Comparison of ENCODE assay signal across 25 cellular contexts in the genomic region with DNA sequence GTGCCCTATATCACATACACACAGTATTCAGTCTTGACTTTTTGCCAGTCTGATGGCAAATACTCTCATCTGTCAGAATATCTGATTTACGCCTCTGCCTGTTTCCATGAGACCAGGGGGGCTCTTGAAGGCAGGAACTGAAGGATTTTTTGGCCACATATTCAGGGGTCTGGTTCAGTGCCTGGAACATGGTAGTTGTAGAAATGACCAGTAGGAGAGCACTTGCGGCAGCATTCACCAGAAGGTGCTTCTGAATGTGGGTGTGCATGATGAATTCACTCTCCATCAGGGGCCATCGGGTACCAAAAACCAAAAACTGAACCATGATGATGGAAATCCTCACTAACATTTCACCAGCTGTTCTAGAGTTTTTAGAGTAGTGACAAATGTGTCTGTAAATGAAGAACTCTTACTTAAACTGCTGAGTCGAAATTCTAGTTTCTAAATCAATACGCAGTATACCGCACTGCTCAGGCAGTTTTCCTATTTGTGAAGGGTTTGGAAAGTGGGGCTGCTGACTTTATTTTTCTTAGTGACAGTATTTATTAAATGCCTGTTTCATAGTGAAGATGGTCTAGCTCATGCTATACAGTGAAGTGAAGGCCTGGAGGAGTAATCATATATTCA. TPM values are rescaled to one million over a fixed set of nuclear protein-coding genes. Genes with fewer than 3 reads are reported as not detected.
A peak's percentile ranks its signal among the peaks of the same experiment; 100 is the strongest.
DNase-seq lines count a peak whose midpoint lies in the region; ATAC-seq and TF ChIP-seq lines count a peak whose summit lies in the region.
"Had no signal": no experiment of that assay in that cellular context is flagged by ENCODE, and none has a peak within 500 bp of the region (broad histone marks: within the 10 kb centered on the region; RNA-seq: fewer than 3 reads in every experiment).

No MANE protein-coding gene starts in this region.

- intact Hi-C loops in adrenal gland (cut with DNase I): no loop called here

- DNase-seq in activated naive CD8-positive, alpha-beta T cell treated with anti-CD3 and anti-CD28 coated beads, Interleukin-2, amount 50 U/mL, for 24 hours: no peak
- DNase-seq in activated naive CD8-positive, alpha-beta T cell treated with anti-CD3 and anti-CD28 coated beads for 36 hours: no peak
- peak; percentile 84 for DNase-seq in MM.1S
- DNase-seq in adrenal gland: peak in 1 of 7 donors; percentile 16
- no peak for DNase-seq in progenitor cell of endocrine pancreas (ENCODE audit: low spot score, unreplicated experiment)
- no peak for DNase-seq in foreskin fibroblast
- DNase-seq in SHP77 (lab: John Stamatoyannopoulos, UW): no peak
- DNase-seq: AML-193; C1 segment of cervical spinal cord; CD4-positive, alpha-beta memory T cell; COR-L47; DMS53; H9; Karpas-422; NCI-H1105; NCI-H146; NCI-H2029; NCI-H446; NCI-H524 treated with DMSO at 0.1 percent for 48 hours; PC-9; Right ventricle myocardium superior; RPMI8226 had no signal

- H3K36me3 ChIP-seq in MM.1S (replicated peaks; ENCODE audit: insufficient read depth, low read length) (no peaks in the 10 kb centered on the region), adrenal gland (replicated peaks in 1 of 2) (peaks cover 0 to 24% of the 10 kb centered on the region in 2 donors)

- H3K4me3 ChIP-seq in MM.1S (ENCODE audit: low read length) (peak overlapping the region; percentile 13; the same call in 1 of the 2 replicates), adrenal gland (no peak overlapping the region), foreskin fibroblast (ENCODE audit: low read depth in 1 of 2, low read length in 2 of 2) (no peak overlapping the region)
- H3K4me3 ChIP-seq: A549, GM23338, PC-9 had no signal

- peaks cover 17% of the 10 kb centered on the region for H3F3A ChIP-seq in MM.1S (ENCODE audit: insufficient read depth, low read length)

- H3K9ac ChIP-seq in MM.1S (ENCODE audit: low read length): peak overlapping the region; percentile 40; the same call in 1 of the 2 replicates

- no peaks in the 10 kb centered on the region for H3K9me3 Mint-ChIP-seq in activated naive CD8-positive, alpha-beta T cell treated with anti-CD3 and anti-CD28 coated beads, Interleukin-2, amount 50 U/mL, for 24 hours
- H3K9me3 Mint-ChIP-seq in activated naive CD8-positive, alpha-beta T cell treated with anti-CD3 and anti-CD28 coated beads for 36 hours: no peaks in the 10 kb centered on the region
- no peaks in the 10 kb centered on the region for H3K9me3 Mint-ChIP-seq in progenitor cell of endocrine pancreas (ENCODE audit: low read depth)
- H3K9me3 Mint-ChIP-seq: CD4-positive, alpha-beta memory T cell; GM23338; H9; IgD-negative memory B cell had no signal

- WGBS in adrenal gland, 4 donors: 83 to 92% (median 90%) methylated on average over 6 of the region's 6 CpGs

- peaks cover 51% of the 10 kb centered on the region for H3K4me1 ChIP-seq in MM.1S (ENCODE audit: low read length)
- H3K4me1 ChIP-seq in adrenal gland (replicated peaks in 1 of 2): peaks cover 32 to 42% of the 10 kb centered on the region in 2 donors
- H3K4me1 ChIP-seq: A549 had no signal

- no peak overlapping the region for H3K4me3 Mint-ChIP-seq in activated naive CD8-positive, alpha-beta T cell treated with anti-CD3 and anti-CD28 coated beads, Interleukin-2, amount 50 U/mL, for 24 hours
- H3K4me3 Mint-ChIP-seq in activated naive CD8-positive, alpha-beta T cell treated with anti-CD3 and anti-CD28 coated beads for 36 hours: no peak overlapping the region
- no peak overlapping the region for H3K4me3 Mint-ChIP-seq in progenitor cell of endocrine pancreas (ENCODE audit: low read depth)
- H3K4me3 Mint-ChIP-seq: CD4-positive, alpha-beta memory T cell; GM23338; H9; IgD-negative memory B cell had no signal

- no peak for TF ChIP-seq POLR2A in adrenal gland (IDR thresholded peaks at IDR 0.05)

- H3K27ac ChIP-seq in MM.1S (ENCODE audit: low read length) (peak overlapping the region; percentile 85), adrenal gland (peak overlapping the region in 3 of 5 donors; percentile 1 to 58 (median 14))
- H3K27ac ChIP-seq: A549, PC-9 had no signal

- H3K9me2 ChIP-seq in MM.1S (replicated peaks; ENCODE audit: insufficient read depth, low read length): no peaks in the 10 kb centered on the region

- H3K9me3 ChIP-seq in MM.1S (replicated peaks; ENCODE audit: insufficient read depth, low read length) (no peaks in the 10 kb centered on the region), adrenal gland (replicated peaks in 1 of 3) (no peaks in the 10 kb centered on the region)
- H3K9me3 ChIP-seq: A549 had no signal

- H3K4me2 ChIP-seq in MM.1S (ENCODE audit: low read depth, low read length): peak overlapping the region; percentile 53
- H3K4me2 ChIP-seq: A549, GM23338, PC-9 had no signal

- H4K20me1 ChIP-seq in MM.1S (ENCODE audit: insufficient read depth, low read length): no peaks in the 10 kb centered on the region

- peaks cover 24% of the 10 kb centered on the region for H3K79me2 ChIP-seq in MM.1S (ENCODE audit: low read length)

- H3K36me3 Mint-ChIP-seq in activated naive CD8-positive, alpha-beta T cell treated with anti-CD3 and anti-CD28 coated beads, Interleukin-2, amount 50 U/mL, for 24 hours (ENCODE audit: low read depth): no peaks in the 10 kb centered on the region
- H3K36me3 Mint-ChIP-seq in activated naive CD8-positive, alpha-beta T cell treated with anti-CD3 and anti-CD28 coated beads for 36 hours: no peaks in the 10 kb centered on the region
- H3K36me3 Mint-ChIP-seq in progenitor cell of endocrine pancreas (ENCODE audit: insufficient read depth): peaks cover 26% of the 10 kb centered on the region
- H3K36me3 Mint-ChIP-seq: CD4-positive, alpha-beta memory T cell; IgD-negative memory B cell had no signal

- H3K4me1 Mint-ChIP-seq in activated naive CD8-positive, alpha-beta T cell treated with anti-CD3 and anti-CD28 coated beads, Interleukin-2, amount 50 U/mL, for 24 hours: peaks cover 2% of the 10 kb centered on the region
- no peaks in the 10 kb centered on the region for H3K4me1 Mint-ChIP-seq in activated naive CD8-positive, alpha-beta T cell treated with anti-CD3 and anti-CD28 coated beads for 36 hours
- H3K4me1 Mint-ChIP-seq in progenitor cell of endocrine pancreas (ENCODE audit: low read depth): peaks cover 27% of the 10 kb centered on the region
- H3K4me1 Mint-ChIP-seq: GM23338, IgD-negative memory B cell had no signal

- TF ChIP-seq CTCF in MM.1S (IDR thresholded peaks at IDR 0.05; ENCODE audit: low read length): peak; percentile 32
- no peak for TF ChIP-seq CTCF in adrenal gland (IDR thresholded peaks at IDR 0.05)
- no peak for TF ChIP-seq CTCF in progenitor cell of endocrine pancreas (IDR thresholded peaks at IDR 0.05; ENCODE audit: unreplicated experiment)
- TF ChIP-seq CTCF in foreskin fibroblast (IDR thresholded peaks at IDR 0.05; ENCODE audit: low read depth, low read length): no peak

- peaks cover 8% of the 10 kb centered on the region for H3K27me3 Mint-ChIP-seq in activated naive CD8-positive, alpha-beta T cell treated with anti-CD3 and anti-CD28 coated beads, Interleukin-2, amount 50 U/mL, for 24 hours
- peaks cover 5% of the 10 kb centered on the region for H3K27me3 Mint-ChIP-seq in activated naive CD8-positive, alpha-beta T cell treated with anti-CD3 and anti-CD28 coated beads for 36 hours
- H3K27me3 Mint-ChIP-seq in progenitor cell of endocrine pancreas: no peaks in the 10 kb centered on the region

- ATAC-seq in activated naive CD8-positive, alpha-beta T cell treated with anti-CD3 and anti-CD28 coated beads, Interleukin-2, amount 50 U/mL, for 24 hours: peak; percentile 43
- ATAC-seq: A549, GM23338 had no signal

- H2AFZ ChIP-seq in MM.1S (ENCODE audit: low read length): no peak overlapping the region; the same call in 1 of the 2 replicates
- H2AFZ ChIP-seq: GM23338, PC-9 had no signal

- no peak overlapping the region for H3K27ac Mint-ChIP-seq in activated naive CD8-positive, alpha-beta T cell treated with anti-CD3 and anti-CD28 coated beads, Interleukin-2, amount 50 U/mL, for 24 hours
- H3K27ac Mint-ChIP-seq in activated naive CD8-positive, alpha-beta T cell treated with anti-CD3 and anti-CD28 coated beads for 36 hours: no peak overlapping the region
- H3K27ac Mint-ChIP-seq in progenitor cell of endocrine pancreas: peak overlapping the region; percentile 81
- H3K27ac Mint-ChIP-seq: GM23338 had no signal

- H3K27me3 ChIP-seq in MM.1S (replicated peaks; ENCODE audit: insufficient read depth, low read length): no peaks in the 10 kb centered on the region
- no peaks in the 10 kb centered on the region for H3K27me3 ChIP-seq in adrenal gland

RNA-seq across cellular contexts. Expression of gene MERTK, which starts 54.6 kb away (rescaled TPM):
- total RNA-seq in activated naive CD8-positive, alpha-beta T cell treated with anti-CD3 and anti-CD28 coated beads for 36 hours: under 1 TPM; 0.33 to 0.44 TPM
- 100 to 1,000 TPM in 1 of 8 donors, 10 to 100 TPM in 7; 33.3 to 152 (median 81.3) TPM for total RNA-seq in adrenal gland
- 10 to 100 TPM; 23.3 to 95.2 (median 66.5) TPM for polyA plus RNA-seq in adrenal gland
- total RNA-seq in progenitor cell of endocrine pancreas: 20.1 and 20.7 TPM in 2 replicates

Comparison
In these comparisons a context has a peak if more than half of its experiments do, and no peak if none do; other contexts are left out.
1. RNA of gene MERTK, which starts 54.6 kb away (total RNA-seq): 33.3 to 152 TPM in adrenal gland and 20.1 to 20.7 TPM in progenitor cell of endocrine pancreas; 0.33 to 0.44 TPM in activated naive CD8-positive, alpha-beta T cell treated with anti-CD3 and anti-CD28 coated beads for 36 hours; every median in the first group is over 10 times any median in the second.